Comparison of ENCODE assay signal across 8 cellular contexts in genomic region chr11:65498042-65498726, GRCh38.
A peak's percentile ranks its signal among the peaks of the same experiment; 100 is the strongest.
DNase-seq lines count a peak whose midpoint lies in the region; ATAC-seq and TF ChIP-seq lines count a peak whose summit lies in the region.

No MANE protein-coding gene starts in this region.

- H3K79me2 ChIP-seq in KMS-11 (ENCODE audit: insufficient read depth, low read depth) = peaks cover 73% of the 10 kb centered on the region

- in situ Hi-C loops in brain microvascular endothelial cell (cut with HindIII; ENCODE audit: low pct_ligation_motif_present, low sequenced_read_pairs) = loop anchor here (5.0 kb wide), 1 partner anchor 76 kb away; the partner anchor contains the start of gene NEAT1

- no peaks in the 10 kb centered on the region for H3K27me3 ChIP-seq in KMS-11 (ENCODE audit: insufficient read depth, low read depth)
- no peaks in the 10 kb centered on the region for H3K27me3 ChIP-seq in brain microvascular endothelial cell (replicated peaks)

- peak overlapping the region; percentile 100 for H3K9ac ChIP-seq in KMS-11

- H3K27ac ChIP-seq in KMS-11 (peak overlapping the region; percentile 99), brain microvascular endothelial cell (peak overlapping the region; percentile 93)

- no peak overlapping the region for H2AFZ ChIP-seq in KMS-11 (ENCODE audit: low read depth)

- DNase-seq in COR-L47 (lab: John Stamatoyannopoulos, UW) = peak; percentile 43
- peak; percentile 43 for DNase-seq in T follicular helper cell (ENCODE audit: low read depth)
- DNase-seq in brain microvascular endothelial cell = peak; percentile 14
- peak; percentile 79 for DNase-seq in left kidney (ENCODE audit: low read depth, low spot score)
- DNase-seq in stimulated activated CD4-positive, alpha-beta T cell treated with anti-CD3 and anti-CD28 coated beads, TNF-alpha, amount 100 ng/mL, for 4 hours (ENCODE audit: low read depth in 3 of 3) = peak in 2 of 3 experiments; percentile 29 to 43
- no peak for DNase-seq in NCI-H187 treated with DMSO at 0.1 percent for 48 hours (lab: John Stamatoyannopoulos, UW)

- TF ChIP-seq CTCF in KMS-11 (conservative IDR thresholded peaks at IDR 0.05; ENCODE audit: low read depth, low read length) = no peak
- TF ChIP-seq CTCF in brain microvascular endothelial cell (IDR thresholded peaks at IDR 0.05; ENCODE audit: low read depth, low read length, missing control alignments) = no peak

- H3K4me1 ChIP-seq in KMS-11 (ENCODE audit: low read depth, poor library complexity, severe bottlenecking) = peaks cover 35% of the 10 kb centered on the region

- ATAC-seq in HG02885 (IDR thresholded peaks at IDR 0.05; ENCODE audit: poor library complexity, unreplicated experiment) = no peak

- peaks cover 42% of the 10 kb centered on the region for H3K36me3 ChIP-seq in KMS-11 (ENCODE audit: insufficient read depth)
- peaks cover 38% of the 10 kb centered on the region for H3K36me3 ChIP-seq in brain microvascular endothelial cell (replicated peaks)

- no peak overlapping the region for H3K4me3 ChIP-seq in KMS-11 (IDR thresholded peaks at IDR 0.05; ENCODE audit: insufficient read depth, low read depth, low read length)
- H3K4me3 ChIP-seq in brain microvascular endothelial cell (ENCODE audit: low read depth, low read length) = peak overlapping the region; percentile 99

- peaks cover 43% of the 10 kb centered on the region for H4K20me1 ChIP-seq in KMS-11 (ENCODE audit: insufficient read depth)

- H3K4me2 ChIP-seq in KMS-11 = peak overlapping the region; percentile 94
